In genomic region chr5:103244398-103244797, GRCh38 we compare ENCODE assay signal across 19 cellular contexts. TPM values are rescaled to one million over a fixed set of nuclear protein-coding genes. Genes with fewer than 3 reads are reported as not detected.
A peak's percentile ranks its signal among the peaks of the same experiment; 100 is the strongest.
DNase-seq lines count a peak whose midpoint lies in the region; ATAC-seq and TF ChIP-seq lines count a peak whose summit lies in the region.
"Had no signal": no experiment of that assay in that cellular context is flagged by ENCODE, and none has a peak within 500 bp of the region (broad histone marks: within the 10 kb centered on the region; RNA-seq: fewer than 3 reads in every experiment).

No MANE protein-coding gene starts in this region.

- no peaks in the 10 kb centered on the region for H3K27me3 Mint-ChIP-seq in WTC11 (ENCODE audit: low read depth)

- no peaks in the 10 kb centered on the region for H3K4me1 ChIP-seq in HUES48 (ENCODE audit: control insufficient read depth, insufficient read depth, low read length)
- peaks cover 0 to 9% (median 0%) of the 10 kb centered on the region in 3 donors for H3K4me1 ChIP-seq in gastroesophageal sphincter
- no peaks in the 10 kb centered on the region for H3K4me1 ChIP-seq in smooth muscle cell (ENCODE audit: low read depth)

- TF ChIP-seq POLR2A in gastroesophageal sphincter (IDR thresholded peaks at IDR 0.05), result no peak

- CTCF ChIA-PET in WTC11 (lab: Charles Lee), result no interaction called here

- ATAC-seq in HG02798 (IDR thresholded peaks at IDR 0.05; ENCODE audit: poor library complexity, unreplicated experiment) (peak; percentile 52), gastroesophageal sphincter (no peak), WTC11 (no peak)
- ATAC-seq: HCT116, T-cell had no signal

- DNase-seq in smooth muscle cell (lab: John Stamatoyannopoulos, UW; ENCODE audit: unreplicated experiment) (no peak), HCEC 1CT (no peak), NCI-H187 (lab: John Stamatoyannopoulos, UW) (no peak), WTC11 (ENCODE audit: low spot score) (no peak)
- DNase-seq: ACHN, Caco-2, EL, NCI-H1092, NCI-H146, NCI-H2107, NCI-H524 treated with DMSO at 0.1 percent for 48 hours, Right ventricle myocardium superior, SK-N-SH, T-cell had no signal

- H3K4me3 ChIP-seq in HUES48 (ENCODE audit: low read depth, low read length) (no peak overlapping the region), gastroesophageal sphincter (no peak overlapping the region), smooth muscle cell (no peak overlapping the region)

- TF ChIP-seq CTCF in gastroesophageal sphincter (IDR thresholded peaks at IDR 0.05), result no peak
- no peak for TF ChIP-seq CTCF in smooth muscle cell (IDR thresholded peaks at IDR 0.05; ENCODE audit: borderline replicate concordance, insufficient read depth, poor library complexity, severe bottlenecking)
- no peak for TF ChIP-seq CTCF in WTC11 (IDR thresholded peaks at IDR 0.05)

- H4K20me1 ChIP-seq in smooth muscle cell (ENCODE audit: low read depth), result no peaks in the 10 kb centered on the region

- no peak overlapping the region for H3K27ac Mint-ChIP-seq in WTC11
- H3K27ac Mint-ChIP-seq: T-cell had no signal

- H3K27ac ChIP-seq in HUES48 (ENCODE audit: low read depth, low read length) (peak overlapping the region; percentile 27), gastroesophageal sphincter (peak overlapping the region in 3 of 4 donors; percentile 25 to 63 (median 56)), smooth muscle cell (ENCODE audit: low read depth) (no peak overlapping the region)
- H3K27ac ChIP-seq: KMS-11 had no signal

- H3F3A ChIP-seq in smooth muscle cell (ENCODE audit: low read depth), result no peaks in the 10 kb centered on the region

- POLR2A ChIA-PET in WTC11 (lab: Charles Lee), result no interaction called here

- H3K36me3 ChIP-seq in HUES48 (ENCODE audit: control insufficient read depth, insufficient read depth, low read length) (no peaks in the 10 kb centered on the region), gastroesophageal sphincter (no peaks in the 10 kb centered on the region), smooth muscle cell (ENCODE audit: low read depth) (no peaks in the 10 kb centered on the region)

- no peaks in the 10 kb centered on the region for H3K9me3 ChIP-seq in HUES48 (ENCODE audit: control insufficient read depth, insufficient read depth, low read length)
- H3K9me3 ChIP-seq in gastroesophageal sphincter, result peaks cover 0 to 2% (median 0%) of the 10 kb centered on the region in 3 donors
- H3K9me3 ChIP-seq in smooth muscle cell (replicated peaks; ENCODE audit: low read depth), result peaks cover 6% of the 10 kb centered on the region

- H3K4me2 ChIP-seq in smooth muscle cell, result peak overlapping the region; percentile 3
- H3K4me2 ChIP-seq: KMS-11, SK-N-SH had no signal

- no peak overlapping the region for H3K4me3 Mint-ChIP-seq in WTC11
- H3K4me3 Mint-ChIP-seq: T-cell had no signal

- TF ChIP-seq EP300 in gastroesophageal sphincter (IDR thresholded peaks at IDR 0.05), result no peak

- H3K9ac ChIP-seq in HUES48 (ENCODE audit: low read depth, low read length) (no peak overlapping the region), smooth muscle cell (ENCODE audit: low read depth) (no peak overlapping the region)
- H3K9ac ChIP-seq: KMS-11, SK-N-SH had no signal

- H3K79me2 ChIP-seq in smooth muscle cell (ENCODE audit: low read depth), result no peaks in the 10 kb centered on the region

- 0 out of 2 replicates have a peak, but pooled peaks cover 3% of the 10 kb centered on the region for H3K36me3 Mint-ChIP-seq in WTC11
- H3K36me3 Mint-ChIP-seq: T-cell had no signal

- no peak overlapping the region for H2AFZ ChIP-seq in smooth muscle cell (ENCODE audit: low read depth)

- peaks cover 15% of the 10 kb centered on the region for H3K9me3 Mint-ChIP-seq in WTC11

- H3K27me3 ChIP-seq in HUES48 (ENCODE audit: control insufficient read depth, insufficient read depth, low read length), result no peaks in the 10 kb centered on the region
- H3K27me3 ChIP-seq in gastroesophageal sphincter, result no peaks in the 10 kb centered on the region
- no peaks in the 10 kb centered on the region for H3K27me3 ChIP-seq in smooth muscle cell (ENCODE audit: low read depth)

- no peaks in the 10 kb centered on the region; the same call in 1 of the 2 replicates for H3K4me1 Mint-ChIP-seq in WTC11

TF ChIP-seq in WTC11, 78 proteins besides CTCF, POLR2A, EP300 and RAD21:
- TF ChIP-seq ZNF263 (CRISPR knock-in tag; IDR thresholded peaks at IDR 0.05; ENCODE audit: low read depth) (no peak), JAZF1 (CRISPR knock-in tag; IDR thresholded peaks at IDR 0.05) (no peak), E2F4 (CRISPR knock-in tag; IDR thresholded peaks at IDR 0.05; ENCODE audit: borderline replicate concordance, low read depth) (no peak), ZNF423 (CRISPR knock-in tag; IDR thresholded peaks at IDR 0.05) (no peak), GABPB1 (CRISPR knock-in tag; IDR thresholded peaks at IDR 0.05) (no peak), ZNF281 (CRISPR knock-in tag; IDR thresholded peaks at IDR 0.05) (no peak), NR2C2 (CRISPR knock-in tag; IDR thresholded peaks at IDR 0.05) (no peak), FOXJ3 (CRISPR knock-in tag; IDR thresholded peaks at IDR 0.05; ENCODE audit: borderline replicate concordance) (no peak), ZNF396 (CRISPR knock-in tag; IDR thresholded peaks at IDR 0.05; ENCODE audit: borderline replicate concordance) (no peak)
- TF ChIP-seq, protein P1, sequence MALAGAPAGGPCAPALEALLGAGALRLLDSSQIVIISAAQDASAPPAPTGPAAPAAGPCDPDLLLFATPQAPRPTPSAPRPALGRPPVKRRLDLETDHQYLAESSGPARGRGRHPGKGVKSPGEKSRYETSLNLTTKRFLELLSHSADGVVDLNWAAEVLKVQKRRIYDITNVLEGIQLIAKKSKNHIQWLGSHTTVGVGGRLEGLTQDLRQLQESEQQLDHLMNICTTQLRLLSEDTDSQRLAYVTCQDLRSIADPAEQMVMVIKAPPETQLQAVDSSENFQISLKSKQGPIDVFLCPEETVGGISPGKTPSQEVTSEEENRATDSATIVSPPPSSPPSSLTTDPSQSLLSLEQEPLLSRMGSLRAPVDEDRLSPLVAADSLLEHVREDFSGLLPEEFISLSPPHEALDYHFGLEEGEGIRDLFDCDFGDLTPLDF (CRISPR knock-in tag; IDR thresholded peaks at IDR 0.05), result no peak
- TF ChIP-seq, protein P2, sequence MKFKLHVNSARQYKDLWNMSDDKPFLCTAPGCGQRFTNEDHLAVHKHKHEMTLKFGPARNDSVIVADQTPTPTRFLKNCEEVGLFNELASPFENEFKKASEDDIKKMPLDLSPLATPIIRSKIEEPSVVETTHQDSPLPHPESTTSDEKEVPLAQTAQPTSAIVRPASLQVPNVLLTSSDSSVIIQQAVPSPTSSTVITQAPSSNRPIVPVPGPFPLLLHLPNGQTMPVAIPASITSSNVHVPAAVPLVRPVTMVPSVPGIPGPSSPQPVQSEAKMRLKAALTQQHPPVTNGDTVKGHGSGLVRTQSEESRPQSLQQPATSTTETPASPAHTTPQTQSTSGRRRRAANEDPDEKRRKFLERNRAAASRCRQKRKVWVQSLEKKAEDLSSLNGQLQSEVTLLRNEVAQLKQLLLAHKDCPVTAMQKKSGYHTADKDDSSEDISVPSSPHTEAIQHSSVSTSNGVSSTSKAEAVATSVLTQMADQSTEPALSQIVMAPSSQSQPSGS (CRISPR knock-in tag; IDR thresholded peaks at IDR 0.05; ENCODE audit: borderline replicate concordance, low read depth), result no peak
- TF ChIP-seq, protein P3, sequence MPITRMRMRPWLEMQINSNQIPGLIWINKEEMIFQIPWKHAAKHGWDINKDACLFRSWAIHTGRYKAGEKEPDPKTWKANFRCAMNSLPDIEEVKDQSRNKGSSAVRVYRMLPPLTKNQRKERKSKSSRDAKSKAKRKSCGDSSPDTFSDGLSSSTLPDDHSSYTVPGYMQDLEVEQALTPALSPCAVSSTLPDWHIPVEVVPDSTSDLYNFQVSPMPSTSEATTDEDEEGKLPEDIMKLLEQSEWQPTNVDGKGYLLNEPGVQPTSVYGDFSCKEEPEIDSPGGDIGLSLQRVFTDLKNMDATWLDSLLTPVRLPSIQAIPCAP (CRISPR knock-in tag; IDR thresholded peaks at IDR 0.05), result no peak
- TF ChIP-seq, protein P4, sequence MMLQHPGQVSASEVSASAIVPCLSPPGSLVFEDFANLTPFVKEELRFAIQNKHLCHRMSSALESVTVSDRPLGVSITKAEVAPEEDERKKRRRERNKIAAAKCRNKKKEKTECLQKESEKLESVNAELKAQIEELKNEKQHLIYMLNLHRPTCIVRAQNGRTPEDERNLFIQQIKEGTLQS (CRISPR knock-in tag; conservative IDR thresholded peaks at IDR 0.05), result no peak

RNA-seq across cellular contexts. Expression of gene MACIR, which starts 14.2 kb away (rescaled TPM):
- total RNA-seq in gastroesophageal sphincter (10 to 100 TPM in 2 of 4 donors, 1 to 10 TPM in 2; 3.9 to 12.2 (median 8.0) TPM), smooth muscle cell (24.0 and 24.7 TPM in 2 replicates), WTC11 (2021) (12.4 to 13.8 TPM (median 13.1 TPM) in 3 replicates)
- polyA plus RNA-seq in smooth muscle cell, result 6.7 and 22.7 TPM in 2 replicates
